In genomic region chr1:198623920-198624647, GRCh38 we compare ENCODE assay signal across 14 cellular contexts. TPM values are rescaled to one million over a fixed set of nuclear protein-coding genes. Genes with fewer than 3 reads are reported as not detected.
DNase-seq lines count a peak whose midpoint lies in the region; ATAC-seq and TF ChIP-seq lines count a peak whose summit lies in the region.
"Had no signal": no experiment of that assay in that cellular context is flagged by ENCODE, and none has a peak within 500 bp of the region (broad histone marks: within the 10 kb centered on the region; RNA-seq: fewer than 3 reads in every experiment).

No MANE protein-coding gene starts in this region.

- peaks cover 100% of the 10 kb centered on the region for H3K4me1 ChIP-seq in CD4-positive, alpha-beta memory T cell (ENCODE audit: insufficient read depth, low read length)
- H3K4me1 ChIP-seq in right atrium auricular region: no peaks in the 10 kb centered on the region

- H3K4me3 ChIP-seq in CD4-positive, alpha-beta memory T cell (ENCODE audit: low read length in 2 of 2): no peak overlapping the region
- no peak overlapping the region for H3K4me3 ChIP-seq in fibroblast of the aortic adventitia (ENCODE audit: low read depth, low read length)
- H3K4me3 ChIP-seq in right atrium auricular region: no peak overlapping the region
- H3K4me3 ChIP-seq: sigmoid colon, thoracic aorta had no signal

- CTCF ChIA-PET in CD4-positive, alpha-beta memory T cell (lab: Charles Lee; ENCODE audit: partially characterized antibody): interaction anchor here (1.4 to 5.1 kb wide), 5 partner anchors 11 to 101 kb away, joined by 4 to 56 read pairs (median 5); no protein-coding TSS in a partner anchor

- TF ChIP-seq CTCF in fibroblast of the aortic adventitia (IDR thresholded peaks at IDR 0.05; ENCODE audit: insufficient read depth, low read length) (no peak), right atrium auricular region (IDR thresholded peaks at IDR 0.05) (no peak)

- intact Hi-C loops in CD4-positive, alpha-beta memory T cell (cut with micrococcal nuclease): no loop called here
- intact Hi-C loops in sciatic nerve (cut with DNase I): no loop called here

- peaks cover 83 to 98% (median 92%) of the 10 kb centered on the region in 4 donors for H3K4me1 Mint-ChIP-seq in CD4-positive, alpha-beta memory T cell

- no peaks in the 10 kb centered on the region for H3K27me3 Mint-ChIP-seq in CD4-positive, alpha-beta memory T cell

- H3K9me3 ChIP-seq in CD4-positive, alpha-beta memory T cell (ENCODE audit: control insufficient read depth in 1 of 2, low read length in 2 of 2): no peaks in the 10 kb centered on the region
- no peaks in the 10 kb centered on the region for H3K9me3 ChIP-seq in right atrium auricular region
- H3K9me3 ChIP-seq: sigmoid colon, thoracic aorta had no signal

- no peaks in the 10 kb centered on the region for H3K27me3 ChIP-seq in CD4-positive, alpha-beta memory T cell (ENCODE audit: insufficient read depth, low read length)
- H3K27me3 ChIP-seq in right atrium auricular region: no peaks in the 10 kb centered on the region
- H3K27me3 ChIP-seq: sigmoid colon had no signal

- peak overlapping the region; percentile 21 for H3K27ac ChIP-seq in CD4-positive, alpha-beta memory T cell (ENCODE audit: low read depth, low read length)
- H3K27ac ChIP-seq in right atrium auricular region: no peak overlapping the region
- H3K27ac ChIP-seq: sigmoid colon, thoracic aorta had no signal

- H3K27ac Mint-ChIP-seq in CD4-positive, alpha-beta memory T cell: peak overlapping the region; percentile 77 to 96 (median 89)

- H3K9me3 Mint-ChIP-seq in CD4-positive, alpha-beta memory T cell: peaks cover 0 to 6% (median 0%) of the 10 kb centered on the region in 8 donors

- peaks cover 0 to 1% of the 10 kb centered on the region in 2 donors for H3K36me3 Mint-ChIP-seq in CD4-positive, alpha-beta memory T cell

- peak overlapping the region in 7 of 8 donors; percentile 40 to 75 (median 56) for H3K4me3 Mint-ChIP-seq in CD4-positive, alpha-beta memory T cell

- POLR2A ChIA-PET in CD4-positive, alpha-beta memory T cell (lab: Charles Lee; ENCODE audit: partially characterized antibody): interaction anchor here (0.8 to 7.4 kb wide), 13 partner anchors 9 to 101 kb away, joined by 3 to 494 read pairs (median 10); partner anchors contain the start of gene PTPRC

- DNase-seq in CD4-positive, alpha-beta memory T cell: peak in 1 of 5 donors; percentile 65
- DNase-seq in RPMI7951 (ENCODE audit: low read depth) (peak; percentile 67), fibroblast of the aortic adventitia (ENCODE audit: low read depth) (peak; percentile 80), sciatic nerve (ENCODE audit: low spot score) (no peak), NCI-H1436 treated with DMSO at 0.1 percent for 48 hours (lab: John Stamatoyannopoulos, UW) (no peak), right atrium auricular region (ENCODE audit: low spot score) (no peak), HUDEP-2 (lab: John Stamatoyannopoulos, UW; ENCODE audit: unreplicated experiment in 76 of 76) (no peak)
- DNase-seq: activated CD4-positive, CD25-positive, alpha-beta regulatory T cell treated with anti-CD3 and anti-CD28 coated beads, Interleukin-2, amount 50 U/mL, for 72 hours; NCI-H1694; sigmoid colon had no signal

- H3K36me3 ChIP-seq in CD4-positive, alpha-beta memory T cell (ENCODE audit: insufficient read depth, low read length): no peaks in the 10 kb centered on the region
- no peaks in the 10 kb centered on the region for H3K36me3 ChIP-seq in right atrium auricular region
- H3K36me3 ChIP-seq: sigmoid colon, thoracic aorta had no signal

- ATAC-seq in GM21528 (IDR thresholded peaks at IDR 0.05; ENCODE audit: low FRiP score, unreplicated experiment) (peak; percentile 20), sciatic nerve (no peak)

RNA-seq across cellular contexts. Expression of gene PTPRC, which starts 14.8 kb away (rescaled TPM):
- 100 to 1,000 TPM; 974 to 987 TPM for total RNA-seq in CD4-positive, alpha-beta memory T cell
- polyA plus RNA-seq in CD4-positive, alpha-beta memory T cell: 1,000 to 10,000 TPM in 1 of 2 donors, 100 to 1,000 TPM in 1; 915 to 1,019 TPM
- total RNA-seq in RPMI7951 (2014; rRNA removed; shearing (Covaris generic)): 0.12 and 0.98 TPM in 2 replicates
- total RNA-seq in fibroblast of the aortic adventitia (ENCODE audit: low replicate concordance): 0.09 TPM in 1 of 2 replicates, not detected in the other
- 62.8 TPM for total RNA-seq in sciatic nerve
- 10 to 100 TPM in 1 of 2 donors, 1 to 10 TPM in 1; 5.5 to 10.1 TPM for total RNA-seq in right atrium auricular region
- total RNA-seq: dermis microvascular lymphatic vessel endothelial cell had no signal
- polyA plus RNA-seq: keratinocyte had no signal

Comparison
In these comparisons a context has a peak if more than half of its experiments do, and no peak if none do; other contexts are left out.
1. DNase-seq: peak in RPMI7951 (single experiment) and fibroblast of the aortic adventitia (single experiment); none in sciatic nerve (single experiment), NCI-H1436 treated with DMSO at 0.1 percent for 48 hours (single experiment), right atrium auricular region (single experiment) and HUDEP-2 (0 of 76).
2. RNA of gene PTPRC, which starts 14.8 kb away (total RNA-seq): 974 to 987 TPM in CD4-positive, alpha-beta memory T cell; 62.8 TPM in sciatic nerve (single experiment), 5.5 to 10.1 TPM in right atrium auricular region, 0.12 to 0.98 TPM in RPMI7951 and 0.09 TPM in fibroblast of the aortic adventitia; every median in the first group is over 10 times any median in the second.